ENCODE assay signal across 27 cellular contexts in genomic region chr14:98167253-98167652, GRCh38.
DNase-seq lines count a peak whose midpoint lies in the region; ATAC-seq lines count a peak whose summit lies in the region.
"Had no signal": no experiment of that assay in that cellular context is flagged by ENCODE, and none has a peak within 500 bp of the region (broad histone marks: within the 10 kb centered on the region; RNA-seq: fewer than 3 reads in every experiment).

No MANE protein-coding gene starts in this region.

- H3K4me3 ChIP-seq in Jurkat, Clone E6-1 (ENCODE audit: low read length) = peak overlapping the region; percentile 36
- H3K4me3 ChIP-seq: breast epithelium, gastrocnemius medialis, ovary, spleen, thoracic aorta had no signal

- peaks cover 90% of the 10 kb centered on the region for H3K4me1 Mint-ChIP-seq in activated naive CD4-positive, alpha-beta T cell treated with anti-CD3 and anti-CD28 coated beads for 36 hours (ENCODE audit: low read depth)
- H3K4me1 Mint-ChIP-seq in activated T-helper 2 cell treated with anti-CD3 and anti-CD28 coated beads, Interferon-gamma antibody, Interleukin-2, Interleukin-4, amounts not matched to agents 10 μg/mL and 5 μg/mL and 100 μg/mL, durations not matched to agents 14 hours and 24 hours and 36 hours (ENCODE audit: low read depth) = peaks cover 53% of the 10 kb centered on the region
- peaks cover 61% of the 10 kb centered on the region for H3K4me1 Mint-ChIP-seq in stimulated activated effector memory CD8-positive, alpha-beta T cell treated with anti-CD3 and anti-CD28 coated beads, Interleukin-12 subunit alpha, Interleukin-12 subunit beta, amount 100 ng/mL, for 72 hours
- H3K4me1 Mint-ChIP-seq: stimulated activated memory B cell treated with anti-CD40 and anti-IgM and Interleukin-4, amounts not matched to agents 10 μg/mL and 1 μg/mL and 100 μg/mL, for 72 hours had no signal

- no peak for ATAC-seq in stimulated activated effector memory CD8-positive, alpha-beta T cell treated with anti-CD3 and anti-CD28 coated beads, Interleukin-12 subunit alpha, Interleukin-12 subunit beta, amount 100 ng/mL, for 72 hours
- no peak for ATAC-seq in HG02763 (IDR thresholded peaks at IDR 0.05; ENCODE audit: unreplicated experiment)
- ATAC-seq: gastrocnemius medialis; left ventricle myocardium superior; stimulated activated memory B cell treated with anti-CD40 and anti-IgM and Interleukin-4, amounts not matched to agents 10 μg/mL and 1 μg/mL and 100 μg/mL, for 72 hours had no signal

- peak overlapping the region; percentile 98 for H3K27ac Mint-ChIP-seq in activated naive CD4-positive, alpha-beta T cell treated with anti-CD3 and anti-CD28 coated beads for 36 hours
- H3K27ac Mint-ChIP-seq in activated T-helper 2 cell treated with anti-CD3 and anti-CD28 coated beads, Interferon-gamma antibody, Interleukin-2, Interleukin-4, amounts not matched to agents 10 μg/mL and 5 μg/mL and 100 μg/mL, durations not matched to agents 14 hours and 24 hours and 36 hours = peak overlapping the region; percentile 35
- peak overlapping the region; percentile 97 for H3K27ac Mint-ChIP-seq in stimulated activated effector memory CD8-positive, alpha-beta T cell treated with anti-CD3 and anti-CD28 coated beads, Interleukin-12 subunit alpha, Interleukin-12 subunit beta, amount 100 ng/mL, for 72 hours
- H3K27ac Mint-ChIP-seq: mesothelial cell of epicardium; nephron; stimulated activated memory B cell treated with anti-CD40 and anti-IgM and Interleukin-4, amounts not matched to agents 10 μg/mL and 1 μg/mL and 100 μg/mL, for 72 hours had no signal

- intact Hi-C loops in activated naive CD4-positive, alpha-beta T cell treated with anti-CD3 and anti-CD28 coated beads for 36 hours (cut with micrococcal nuclease) = no loop called here
- intact Hi-C loops in activated T-helper 2 cell treated with anti-CD3 and anti-CD28 coated beads, Interferon-gamma antibody, Interleukin-2, Interleukin-4, amounts not matched to agents 10 μg/mL and 5 μg/mL and 100 μg/mL, durations not matched to agents 14 hours and 24 hours and 36 hours (cut with micrococcal nuclease) = no loop called here

- peaks cover 8% of the 10 kb centered on the region for H3K9me3 Mint-ChIP-seq in activated naive CD4-positive, alpha-beta T cell treated with anti-CD3 and anti-CD28 coated beads for 36 hours
- peaks cover 11% of the 10 kb centered on the region for H3K9me3 Mint-ChIP-seq in activated T-helper 2 cell treated with anti-CD3 and anti-CD28 coated beads, Interferon-gamma antibody, Interleukin-2, Interleukin-4, amounts not matched to agents 10 μg/mL and 5 μg/mL and 100 μg/mL, durations not matched to agents 14 hours and 24 hours and 36 hours
- H3K9me3 Mint-ChIP-seq in stimulated activated effector memory CD8-positive, alpha-beta T cell treated with anti-CD3 and anti-CD28 coated beads, Interleukin-12 subunit alpha, Interleukin-12 subunit beta, amount 100 ng/mL, for 72 hours = peaks cover 3% of the 10 kb centered on the region
- H3K9me3 Mint-ChIP-seq: mesothelial cell of epicardium had no signal

- CTCF ChIA-PET in activated naive CD4-positive, alpha-beta T cell treated with anti-CD3 and anti-CD28 coated beads for 36 hours (lab: Charles Lee) = interaction anchor here (1.1 to 1.7 kb wide), 4 partner anchors 24 to 60 kb away, joined by 4 to 8 read pairs (median 6); no protein-coding TSS in a partner anchor

- no peaks in the 10 kb centered on the region for H3K27me3 Mint-ChIP-seq in activated naive CD4-positive, alpha-beta T cell treated with anti-CD3 and anti-CD28 coated beads for 36 hours (ENCODE audit: low read depth)
- no peaks in the 10 kb centered on the region for H3K27me3 Mint-ChIP-seq in activated T-helper 2 cell treated with anti-CD3 and anti-CD28 coated beads, Interferon-gamma antibody, Interleukin-2, Interleukin-4, amounts not matched to agents 10 μg/mL and 5 μg/mL and 100 μg/mL, durations not matched to agents 14 hours and 24 hours and 36 hours (ENCODE audit: low read depth)
- H3K27me3 Mint-ChIP-seq: stimulated activated memory B cell treated with anti-CD40 and anti-IgM and Interleukin-4, amounts not matched to agents 10 μg/mL and 1 μg/mL and 100 μg/mL, for 72 hours had no signal

- DNase-seq in activated naive CD4-positive, alpha-beta T cell treated with anti-CD3 and anti-CD28 coated beads for 36 hours = peak; percentile 39
- DNase-seq in activated naive CD4-positive, alpha-beta T cell (lab: John Stamatoyannopoulos, UW) = no peak
- no peak for DNase-seq in Jurkat, Clone E6-1 (ENCODE audit: low read depth, low spot score)
- no peak for DNase-seq in activated T-helper 2 cell treated with anti-CD3 and anti-CD28 coated beads, Interferon-gamma antibody, Interleukin-2, Interleukin-4, amounts not matched to agents 10 μg/mL and 5 μg/mL and 100 μg/mL, durations not matched to agents 14 hours and 24 hours and 36 hours (ENCODE audit: low spot score)
- no peak for DNase-seq in stimulated activated effector memory CD8-positive, alpha-beta T cell treated with anti-CD3 and anti-CD28 coated beads, Interleukin-12 subunit alpha, Interleukin-12 subunit beta, amount 100 ng/mL, for 72 hours (ENCODE audit: low spot score in 2 of 2)
- DNase-seq in NCI-H187 (lab: John Stamatoyannopoulos, UW) (no peak), ureter (ENCODE audit: low spot score) (no peak)
- DNase-seq: amniotic stem cell; cortex of kidney; gastrocnemius medialis; HCEC 1CT; hypothalamus; left ventricle myocardium superior; NCI-H1092 treated with DMSO at 0.1 percent for 48 hours; NCI-H2081; NCI-H226; NCI-H748 treated with DMSO at 0.1 percent for 48 hours; ovary; retina; spleen; stimulated activated CD4-positive, alpha-beta T cell treated with anti-CD3 and anti-CD28 coated beads, Interleukin-2, amount 100 ng/mL, for 48 hours had no signal

- peaks cover 19% of the 10 kb centered on the region for H3K36me3 Mint-ChIP-seq in activated naive CD4-positive, alpha-beta T cell treated with anti-CD3 and anti-CD28 coated beads for 36 hours (ENCODE audit: low read depth)
- H3K36me3 Mint-ChIP-seq in activated T-helper 2 cell treated with anti-CD3 and anti-CD28 coated beads, Interferon-gamma antibody, Interleukin-2, Interleukin-4, amounts not matched to agents 10 μg/mL and 5 μg/mL and 100 μg/mL, durations not matched to agents 14 hours and 24 hours and 36 hours (ENCODE audit: low read depth) = peaks cover 13% of the 10 kb centered on the region
- H3K36me3 Mint-ChIP-seq in stimulated activated effector memory CD8-positive, alpha-beta T cell treated with anti-CD3 and anti-CD28 coated beads, Interleukin-12 subunit alpha, Interleukin-12 subunit beta, amount 100 ng/mL, for 72 hours = peaks cover 23% of the 10 kb centered on the region
- H3K36me3 Mint-ChIP-seq: mesothelial cell of epicardium; stimulated activated memory B cell treated with anti-CD40 and anti-IgM and Interleukin-4, amounts not matched to agents 10 μg/mL and 1 μg/mL and 100 μg/mL, for 72 hours had no signal

- H3K4me3 Mint-ChIP-seq in activated naive CD4-positive, alpha-beta T cell treated with anti-CD3 and anti-CD28 coated beads for 36 hours = peak overlapping the region; percentile 56
- H3K4me3 Mint-ChIP-seq in activated T-helper 2 cell treated with anti-CD3 and anti-CD28 coated beads, Interferon-gamma antibody, Interleukin-2, Interleukin-4, amounts not matched to agents 10 μg/mL and 5 μg/mL and 100 μg/mL, durations not matched to agents 14 hours and 24 hours and 36 hours (ENCODE audit: low read depth) = no peak overlapping the region
- H3K4me3 Mint-ChIP-seq in stimulated activated effector memory CD8-positive, alpha-beta T cell treated with anti-CD3 and anti-CD28 coated beads, Interleukin-12 subunit alpha, Interleukin-12 subunit beta, amount 100 ng/mL, for 72 hours = peak overlapping the region; percentile 26
- H3K4me3 Mint-ChIP-seq: mesothelial cell of epicardium; nephron; stimulated activated memory B cell treated with anti-CD40 and anti-IgM and Interleukin-4, amounts not matched to agents 10 μg/mL and 1 μg/mL and 100 μg/mL, for 72 hours had no signal

Comparison
In these comparisons a context has a peak if more than half of its experiments do, and no peak if none do; other contexts are left out.
1. H3K27ac Mint-ChIP-seq: peak in every context shown above with its lines; median percentile 98 in activated naive CD4-positive, alpha-beta T cell treated with anti-CD3 and anti-CD28 coated beads for 36 hours; 97 in stimulated activated effector memory CD8-positive, alpha-beta T cell treated with anti-CD3 and anti-CD28 coated beads, Interleukin-12 subunit alpha, Interleukin-12 subunit beta, amount 100 ng/mL, for 72 hours; 35 in activated T-helper 2 cell treated with anti-CD3 and anti-CD28 coated beads, Interferon-gamma antibody, Interleukin-2, Interleukin-4, amounts not matched to agents 10 μg/mL and 5 μg/mL and 100 μg/mL, durations not matched to agents 14 hours and 24 hours and 36 hours.